ENCODE assay signal across 8 cellular contexts in genomic region chr20:32278199-32278643, GRCh38. TPM values are rescaled to one million over a fixed set of nuclear protein-coding genes. Genes with fewer than 3 reads are reported as not detected.
DNase-seq lines count a peak whose midpoint lies in the region; ATAC-seq and TF ChIP-seq lines count a peak whose summit lies in the region.

No MANE protein-coding gene starts in this region.

- no peak for TF ChIP-seq CTCF in adrenal gland (IDR thresholded peaks at IDR 0.05)

- no peak for TF ChIP-seq POLR2A in adrenal gland (IDR thresholded peaks at IDR 0.05)

- WGBS in adrenal gland, 4 donors: 28 to 44% (median 38%) methylated on average over 3 to 4 of the region's 4 CpGs

- peak overlapping the region; percentile 69 to 97 (median 94) for H3K4me3 ChIP-seq in adrenal gland
- H3K4me3 ChIP-seq in subcutaneous abdominal adipose tissue (ENCODE audit: low read depth in 1 of 5, low read length in 5 of 5): peak overlapping the region; percentile 73 to 90 (median 81)

- no peaks in the 10 kb centered on the region for H3K9me3 ChIP-seq in adrenal gland (replicated peaks in 1 of 3)
- no peaks in the 10 kb centered on the region for H3K9me3 ChIP-seq in subcutaneous abdominal adipose tissue (ENCODE audit: control insufficient read depth in 5 of 5, low read length in 5 of 5)

- H3K9ac ChIP-seq in subcutaneous abdominal adipose tissue (ENCODE audit: low read length in 5 of 5): peak overlapping the region in 4 of 5 donors; percentile 64 to 85 (median 78)

- H3K36me3 ChIP-seq in adrenal gland (replicated peaks in 1 of 2) (no peaks in the 10 kb centered on the region), subcutaneous abdominal adipose tissue (ENCODE audit: control insufficient read depth in 5 of 5, insufficient read depth in 5 of 5, low read length in 5 of 5) (peaks cover 0 to 3% (median 0%) of the 10 kb centered on the region in 5 donors)

- H3K27me3 ChIP-seq in adrenal gland: no peaks in the 10 kb centered on the region
- H3K27me3 ChIP-seq in layer of hippocampus (ENCODE audit: control insufficient read depth, insufficient read depth, low read length): no peaks in the 10 kb centered on the region
- no peaks in the 10 kb centered on the region for H3K27me3 ChIP-seq in subcutaneous abdominal adipose tissue (ENCODE audit: control insufficient read depth in 5 of 5, insufficient read depth in 4 of 5, low read length in 5 of 5)

- peak; percentile 50 for ATAC-seq in GM21515 (IDR thresholded peaks at IDR 0.05; ENCODE audit: unreplicated experiment)

- H3K4me1 ChIP-seq in adrenal gland (replicated peaks in 1 of 2) (peaks cover 0 to 8% of the 10 kb centered on the region in 2 donors), subcutaneous abdominal adipose tissue (ENCODE audit: control insufficient read depth in 5 of 5, insufficient read depth in 5 of 5, low read length in 5 of 5) (peaks cover 6 to 20% (median 15%) of the 10 kb centered on the region in 5 donors)

- intact Hi-C loops in adrenal gland (cut with DNase I): no loop called here

- DNase-seq in EH (ENCODE audit: low read depth) (peak; percentile 16), KBM-7 (peak; percentile 37), adrenal gland (no peak), NCI-H510A treated with DMSO at 0.1 percent for 48 hours (lab: John Stamatoyannopoulos, UW) (no peak), iPS-NIHi7 (ENCODE audit: extremely low spot score) (no peak)

- in situ Hi-C loops in KBM-7 (cut with MboI; ENCODE audit: low pct_unique_long_range_greater_than_20kb, low sequenced_read_pairs): no loop called here

- H3K27ac ChIP-seq in adrenal gland (peak overlapping the region in 1 of 5 donors; percentile 69), layer of hippocampus (ENCODE audit: low read depth, low read length) (peak overlapping the region; percentile 52), subcutaneous abdominal adipose tissue (ENCODE audit: low read depth, low read length) (peak overlapping the region; percentile 63)

RNA-seq across cellular contexts. Expression of gene KIF3B, which starts 0.8 kb away (rescaled TPM):
- total RNA-seq in adrenal gland: 10 to 100 TPM; 23.1 to 49.4 (median 29.7) TPM
- polyA plus RNA-seq in adrenal gland: 10 to 100 TPM in 2 of 3 donors, 1 to 10 TPM in 1; 8.4 to 62.1 (median 12.9) TPM

Comparison
In these comparisons a context has a peak if more than half of its experiments do, and no peak if none do; other contexts are left out.
1. DNase-seq: peak in EH (single experiment) and KBM-7 (single experiment); none in adrenal gland (0 of 7), NCI-H510A treated with DMSO at 0.1 percent for 48 hours (single experiment) and iPS-NIHi7 (single experiment).